In genomic region chrX:46572295-46572936, GRCh38 we compare ENCODE assay signal across 8 cellular contexts. TPM values are rescaled to one million over a fixed set of nuclear protein-coding genes. Genes with fewer than 3 reads are reported as not detected.
DNase-seq lines count a peak whose midpoint lies in the region; ATAC-seq and TF ChIP-seq lines count a peak whose summit lies in the region.

No MANE protein-coding gene starts in this region.

- H3K9me3 Mint-ChIP-seq in brain: peaks cover 0 to 3% (median 0%) of the 10 kb centered on the region in 5 experiments

- peaks cover 17% of the 10 kb centered on the region for H3K27me3 Mint-ChIP-seq in brain

- peak overlapping the region; percentile 99 for H2AFZ ChIP-seq in Loucy (ENCODE audit: low read length)

- no peaks in the 10 kb centered on the region for H3F3A ChIP-seq in Loucy (ENCODE audit: low read depth)

- TF ChIP-seq CTCF in GM12875 (IDR thresholded peaks at IDR 0.05; ENCODE audit: borderline replicate concordance, insufficient read depth, low read depth, low read length) (peak; percentile 52), Loucy (conservative IDR thresholded peaks at IDR 0.05; ENCODE audit: low read length) (no peak), brain (conservative IDR thresholded peaks at IDR 0.05) (no peak), adrenal gland (IDR thresholded peaks at IDR 0.05) (no peak), BE2C (IDR thresholded peaks at IDR 0.05; ENCODE audit: low read depth, low read length) (no peak)

- H4K20me1 ChIP-seq in Loucy (ENCODE audit: insufficient read depth, low read length, poor library complexity, severe bottlenecking): no peaks in the 10 kb centered on the region

- H3K27ac Mint-ChIP-seq in brain: no peak overlapping the region

- H3K9me2 ChIP-seq in Loucy (replicated peaks; ENCODE audit: low read depth, low read length): no peaks in the 10 kb centered on the region

- no peak for DNase-seq in adrenal gland
- DNase-seq in BE2C: no peak
- no peak for DNase-seq in EL
- no peak for DNase-seq in NCI-H2081 treated with DMSO at 0.1 percent for 48 hours (lab: John Stamatoyannopoulos, UW)

- 71 to 85% (median 75%) methylated on average over 5 of the region's 5 CpGs for WGBS in adrenal gland, 4 donors

- H3K36me3 ChIP-seq in Loucy (ENCODE audit: insufficient read depth, low read length) (no peaks in the 10 kb centered on the region), adrenal gland (replicated peaks in 1 of 2) (no peaks in the 10 kb centered on the region), BE2C (no peaks in the 10 kb centered on the region)

- H3K4me3 Mint-ChIP-seq in brain: peak overlapping the region in 4 of 5 experiments; percentile 4 to 77 (median 32)

- H3K79me2 ChIP-seq in Loucy (ENCODE audit: insufficient read depth, low read length): peaks cover 3% of the 10 kb centered on the region

- H3K4me1 ChIP-seq in Loucy (ENCODE audit: insufficient read depth, low read length, poor library complexity, severe bottlenecking) (peaks cover 15% of the 10 kb centered on the region), adrenal gland (replicated peaks in 1 of 2) (peaks cover 0 to 4% of the 10 kb centered on the region in 2 donors), BE2C (no peaks in the 10 kb centered on the region)

- H3K9ac ChIP-seq in Loucy (ENCODE audit: low read depth, low read length, poor library complexity, severe bottlenecking): peak overlapping the region; percentile 69

- no peaks in the 10 kb centered on the region for H3K9me3 ChIP-seq in Loucy (ENCODE audit: insufficient read depth, low read depth, low read length)
- no peaks in the 10 kb centered on the region for H3K9me3 ChIP-seq in adrenal gland (replicated peaks in 1 of 3)
- H3K9me3 ChIP-seq in BE2C: no peaks in the 10 kb centered on the region

- peak overlapping the region; percentile 90 for H3K4me2 ChIP-seq in Loucy (ENCODE audit: low read depth, low read length, poor library complexity, severe bottlenecking)

- H3K27me3 ChIP-seq in Loucy (ENCODE audit: insufficient read depth, low read length, poor library complexity, severe bottlenecking): no peaks in the 10 kb centered on the region
- H3K27me3 ChIP-seq in adrenal gland: peaks cover 4% of the 10 kb centered on the region
- H3K27me3 ChIP-seq in BE2C: peaks cover 24% of the 10 kb centered on the region

- peak; percentile 51 for ATAC-seq in GM21526 (IDR thresholded peaks at IDR 0.05; ENCODE audit: low FRiP score, unreplicated experiment)

- H3K27ac ChIP-seq in adrenal gland: no peak overlapping the region

- H3K4me3 ChIP-seq in GM12875 (ENCODE audit: low read depth, low read length) (no peak overlapping the region), Loucy (ENCODE audit: low read length, poor library complexity, severe bottlenecking) (peak overlapping the region; percentile 84), adrenal gland (no peak overlapping the region), BE2C (ENCODE audit: low read depth, low read length) (no peak overlapping the region)

- peaks cover 12% of the 10 kb centered on the region for H3K4me1 Mint-ChIP-seq in brain

- TF ChIP-seq POLR2A in adrenal gland (IDR thresholded peaks at IDR 0.05): no peak

- no peaks in the 10 kb centered on the region for H3K36me3 Mint-ChIP-seq in brain

- intact Hi-C loops in adrenal gland (cut with DNase I): loop anchor here in 1 of 2 donors (10.0 kb wide), 1 partner anchor 62 kb away; no protein-coding TSS in a partner anchor

RNA-seq across cellular contexts. Expression of gene CHST7, which starts 1.1 kb away (rescaled TPM):
- polyA plus RNA-seq in brain (ENCODE audit: insufficient read depth, low read depth, low replicate concordance) (9.9 TPM), adrenal gland (1 to 10 TPM; 1.8 to 2.8 (median 2.2) TPM)
- total RNA-seq in adrenal gland: 10 to 100 TPM in 4 of 8 donors, 1 to 10 TPM in 4; 4.1 to 24.1 (median 10.2) TPM
- polyA plus RNA-seq in BE2C (2012; ENCODE audit: insufficient read depth, insufficient read length, low read depth): not detected

RNA-seq across cellular contexts. Expression of gene ZNF674, which starts 27.2 kb away (rescaled TPM):
- 0.83 TPM for polyA plus RNA-seq in brain (ENCODE audit: insufficient read depth, low read depth, low replicate concordance)
- 10 to 100 TPM in 1 of 8 donors, 1 to 10 TPM in 7; 2.1 to 16.3 (median 4.6) TPM for total RNA-seq in adrenal gland
- polyA plus RNA-seq in adrenal gland: 1 to 10 TPM in 2 of 3 donors, under 1 TPM in 1; 0.71 to 3.6 (median 1.9) TPM
- polyA plus RNA-seq in BE2C (2012; ENCODE audit: insufficient read depth, insufficient read length, low read depth): 1.7 TPM
